Comparison of ENCODE assay signal across 10 cellular contexts in the genomic region with DNA sequence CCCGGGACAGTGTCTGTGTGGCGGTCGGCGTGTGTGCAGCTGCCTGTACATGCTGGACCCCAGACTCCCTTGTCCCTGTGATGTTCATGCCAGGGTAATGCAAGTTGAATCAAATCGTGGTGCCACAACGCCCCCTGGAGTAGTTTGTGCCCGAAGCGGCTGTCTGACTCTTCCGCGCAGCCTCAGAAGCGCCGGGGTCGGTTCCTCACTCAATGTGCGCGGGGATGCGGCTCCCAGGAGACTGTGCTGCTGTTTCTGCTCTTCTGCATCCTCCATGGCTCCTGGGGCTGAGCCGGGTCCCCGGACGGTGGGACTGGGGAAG. TPM values are rescaled to one million over a fixed set of nuclear protein-coding genes. Genes with fewer than 3 reads are reported as not detected.
DNase-seq lines count a peak whose midpoint lies in the region; ATAC-seq, FAIRE-seq and TF ChIP-seq lines count a peak whose summit lies in the region.
"Not testable (repeated sequence)": the region's sequence is repeated elsewhere in the genome, so short reads cannot be mapped to it uniquely, and the experiment has no call there.
"Had no signal": no experiment of that assay in that cellular context is flagged by ENCODE, and none has a peak within 500 bp of the region (broad histone marks: within the 10 kb centered on the region; RNA-seq: fewer than 3 reads in every experiment).

No MANE protein-coding gene starts in this region.

- POLR2A ChIA-PET in naive thymus-derived CD4-positive, alpha-beta T cell (lab: Charles Lee) = not testable (repeated sequence)

- not testable (repeated sequence) for H3K4me3 ChIP-seq in RWPE2 (ENCODE audit: severe bottlenecking); naive thymus-derived CD4-positive, alpha-beta T cell (ENCODE audit: low read length); upper lobe of right lung

- not testable (repeated sequence) for H3K27ac Mint-ChIP-seq in activated CD4-positive, alpha-beta T cell treated with anti-CD3 and anti-CD28 coated beads, Interleukin-2, amount 10 ng/mL, durations not matched to agents 24 days and 14 days; activated naive CD8-positive, alpha-beta T cell treated with anti-CD3 and anti-CD28 coated beads for 36 hours; naive thymus-derived CD4-positive, alpha-beta T cell

- H3K9me3 Mint-ChIP-seq in activated CD4-positive, alpha-beta T cell treated with anti-CD3 and anti-CD28 coated beads, Interleukin-2, amount 10 ng/mL, durations not matched to agents 24 days and 14 days; activated naive CD8-positive, alpha-beta T cell treated with anti-CD3 and anti-CD28 coated beads for 36 hours; naive thymus-derived CD4-positive, alpha-beta T cell: not testable (repeated sequence)

- not testable (repeated sequence) for H3K4me1 ChIP-seq in RWPE2 (ENCODE audit: insufficient read depth, poor library complexity, severe bottlenecking); naive thymus-derived CD4-positive, alpha-beta T cell (ENCODE audit: control insufficient read depth in 2 of 2, insufficient read depth in 2 of 2, low read length in 2 of 2); upper lobe of right lung

- DNase-seq in RWPE2 (ENCODE audit: low spot score) = peak; percentile 6
- peak; percentile 56 for DNase-seq in activated CD4-positive, alpha-beta T cell treated with anti-CD3 and anti-CD28 coated beads, Interleukin-2, amount 10 ng/mL, durations not matched to agents 24 days and 14 days
- peak; percentile 15 for DNase-seq in activated naive CD8-positive, alpha-beta T cell treated with anti-CD3 and anti-CD28 coated beads for 36 hours
- DNase-seq in Right ventricle myocardium superior, upper lobe of right lung: not testable (repeated sequence)
- peak in 1 of 9 donors; percentile 19 for DNase-seq in naive thymus-derived CD4-positive, alpha-beta T cell

- not testable (repeated sequence) for H3K27me3 ChIP-seq in RWPE2 (ENCODE audit: insufficient read depth, poor library complexity, severe bottlenecking); naive thymus-derived CD4-positive, alpha-beta T cell (ENCODE audit: control insufficient read depth in 2 of 2, insufficient read depth in 2 of 2, low read length in 2 of 2); upper lobe of right lung

- not testable (repeated sequence) for H3K9me3 ChIP-seq in RWPE2 (ENCODE audit: severe bottlenecking); naive thymus-derived CD4-positive, alpha-beta T cell (ENCODE audit: control insufficient read depth in 2 of 3, low read length in 3 of 3); upper lobe of right lung

- not testable (repeated sequence) for H3K4me3 Mint-ChIP-seq in activated CD4-positive, alpha-beta T cell treated with anti-CD3 and anti-CD28 coated beads, Interleukin-2, amount 10 ng/mL, durations not matched to agents 24 days and 14 days; activated naive CD8-positive, alpha-beta T cell treated with anti-CD3 and anti-CD28 coated beads for 36 hours
- H3K4me3 Mint-ChIP-seq in naive thymus-derived CD4-positive, alpha-beta T cell = peak overlapping the region in 1 of 10 donors; percentile 29

- TF ChIP-seq CTCF in RWPE2 (IDR thresholded peaks at IDR 0.05; ENCODE audit: poor library complexity, severe bottlenecking); upper lobe of right lung (IDR thresholded peaks at IDR 0.05): not testable (repeated sequence)

- intact Hi-C loops in activated CD4-positive, alpha-beta T cell treated with anti-CD3 and anti-CD28 coated beads, Interleukin-2, amount 10 ng/mL, durations not matched to agents 24 days and 14 days (cut with micrococcal nuclease); Right ventricle myocardium superior (cut with DNase I); naive thymus-derived CD4-positive, alpha-beta T cell (cut with micrococcal nuclease); upper lobe of right lung (cut with DNase I): not testable (repeated sequence)

- CTCF ChIA-PET in naive thymus-derived CD4-positive, alpha-beta T cell (lab: Charles Lee) = not testable (repeated sequence)

- ATAC-seq in HG02642 (IDR thresholded peaks at IDR 0.05; ENCODE audit: poor library complexity, unreplicated experiment) = peak; percentile 37
- ATAC-seq in RWPE2 (ENCODE audit: low read depth) = not testable (repeated sequence)
- ATAC-seq in Right ventricle myocardium superior (ENCODE audit: poor library complexity) = peak; percentile 56
- ATAC-seq in naive thymus-derived CD4-positive, alpha-beta T cell = peak; percentile 57
- ATAC-seq in upper lobe of right lung = peak; percentile 17

- not testable (repeated sequence) for H3K27me3 Mint-ChIP-seq in activated CD4-positive, alpha-beta T cell treated with anti-CD3 and anti-CD28 coated beads, Interleukin-2, amount 10 ng/mL, durations not matched to agents 24 days and 14 days; activated naive CD8-positive, alpha-beta T cell treated with anti-CD3 and anti-CD28 coated beads for 36 hours; naive thymus-derived CD4-positive, alpha-beta T cell

- H3K36me3 ChIP-seq in RWPE2 (ENCODE audit: low read depth); naive thymus-derived CD4-positive, alpha-beta T cell (ENCODE audit: control insufficient read depth in 2 of 3, insufficient read depth in 3 of 3, low read length in 3 of 3); upper lobe of right lung: not testable (repeated sequence)

- FAIRE-seq in G401.6 (lab: Jason Lieb, UNC) = peak; percentile 92

- H3K4me1 Mint-ChIP-seq in activated CD4-positive, alpha-beta T cell treated with anti-CD3 and anti-CD28 coated beads, Interleukin-2, amount 10 ng/mL, durations not matched to agents 24 days and 14 days; activated naive CD8-positive, alpha-beta T cell treated with anti-CD3 and anti-CD28 coated beads for 36 hours; naive thymus-derived CD4-positive, alpha-beta T cell: not testable (repeated sequence)

- H3K27ac ChIP-seq in RWPE2 (ENCODE audit: poor library complexity, severe bottlenecking); naive thymus-derived CD4-positive, alpha-beta T cell (ENCODE audit: low read depth, low read length); upper lobe of right lung: not testable (repeated sequence)

- H3K36me3 Mint-ChIP-seq in activated CD4-positive, alpha-beta T cell treated with anti-CD3 and anti-CD28 coated beads, Interleukin-2, amount 10 ng/mL, durations not matched to agents 24 days and 14 days (ENCODE audit: low read depth); activated naive CD8-positive, alpha-beta T cell treated with anti-CD3 and anti-CD28 coated beads for 36 hours; naive thymus-derived CD4-positive, alpha-beta T cell: not testable (repeated sequence)

RNA-seq across cellular contexts. Expression of gene UPK3B, which starts 10.5 kb away (rescaled TPM):
- total RNA-seq in activated CD4-positive, alpha-beta T cell treated with anti-CD3 and anti-CD28 coated beads, Interleukin-2, amount 10 ng/mL, durations not matched to agents 24 days and 14 days = 1.1 and 1.2 TPM in 2 replicates
- not detected for total RNA-seq in activated naive CD8-positive, alpha-beta T cell treated with anti-CD3 and anti-CD28 coated beads for 36 hours
- total RNA-seq in Right ventricle myocardium superior (0.22 TPM), upper lobe of right lung (25.2 TPM)
- 1 to 10 TPM; 2.6 to 7.3 (median 5.2) TPM for total RNA-seq in naive thymus-derived CD4-positive, alpha-beta T cell
- polyA plus RNA-seq in naive thymus-derived CD4-positive, alpha-beta T cell = not detected
- polyA plus RNA-seq: GM23248 had no signal

RNA-seq across cellular contexts. Expression of gene DTX2, which starts 38.4 kb away (rescaled TPM):
- 23.7 and 26.3 TPM in 2 replicates for total RNA-seq in activated CD4-positive, alpha-beta T cell treated with anti-CD3 and anti-CD28 coated beads, Interleukin-2, amount 10 ng/mL, durations not matched to agents 24 days and 14 days
- total RNA-seq in activated naive CD8-positive, alpha-beta T cell treated with anti-CD3 and anti-CD28 coated beads for 36 hours = 10 to 100 TPM; 13.7 to 16.4 TPM
- total RNA-seq in Right ventricle myocardium superior (5.5 TPM), upper lobe of right lung (25.6 TPM)
- 10 to 100 TPM; 31.0 to 44.8 (median 41.2) TPM for total RNA-seq in naive thymus-derived CD4-positive, alpha-beta T cell
- 10 to 100 TPM; 12.0 to 18.8 TPM for polyA plus RNA-seq in naive thymus-derived CD4-positive, alpha-beta T cell

RNA-seq across cellular contexts. Expression of gene SPDYE16, which starts 43.2 kb away (rescaled TPM):
- 0.47 TPM in 1 of 2 replicates, not detected in the other for total RNA-seq in activated CD4-positive, alpha-beta T cell treated with anti-CD3 and anti-CD28 coated beads, Interleukin-2, amount 10 ng/mL, durations not matched to agents 24 days and 14 days
- total RNA-seq in activated naive CD8-positive, alpha-beta T cell treated with anti-CD3 and anti-CD28 coated beads for 36 hours = under 1 TPM; 0.12 to 0.14 TPM
- total RNA-seq in Right ventricle myocardium superior (not detected), upper lobe of right lung (0.90 TPM)
- under 1 TPM; 0.10 to 0.88 (median 0.49) TPM for total RNA-seq in naive thymus-derived CD4-positive, alpha-beta T cell
- under 1 TPM; 0.25 to 0.26 TPM for polyA plus RNA-seq in naive thymus-derived CD4-positive, alpha-beta T cell
- total RNA-seq: GM23248, NCI-H460 had no signal
